ENCODE assay signal across 26 cellular contexts in genomic region chr3:2652416-2652815, GRCh38.
"Had no signal": no experiment of that assay in that cellular context is flagged by ENCODE, and none has a peak within 500 bp of the region (broad histone marks: within the 10 kb centered on the region; RNA-seq: fewer than 3 reads in every experiment).

No MANE protein-coding gene starts in this region.

- H3K9me3 ChIP-seq: testis, uterus had no signal

- H3K79me2 ChIP-seq: parathyroid adenoma had no signal

- H3K9ac ChIP-seq: parathyroid adenoma had no signal

- H3K27me3 ChIP-seq: heart left ventricle, spleen, testis, uterus had no signal

- H3K27ac ChIP-seq: heart left ventricle, parathyroid adenoma, spleen, testis, uterus had no signal

- H3K4me1 ChIP-seq: parathyroid adenoma, spleen, testis, uterus had no signal

- H3K4me3 Mint-ChIP-seq: activated CD4-positive, alpha-beta memory T cell treated with anti-CD3 and anti-CD28 coated beads for 36 hours; activated CD4-positive, alpha-beta T cell treated with anti-CD3 and anti-CD28 coated beads, Interleukin-2, amount 10 ng/mL, durations not matched to agents 24 days and 14 days; nephron progenitor cell had no signal

- H3K9me3 Mint-ChIP-seq: activated CD4-positive, alpha-beta memory T cell treated with anti-CD3 and anti-CD28 coated beads for 36 hours; activated CD4-positive, alpha-beta T cell treated with anti-CD3 and anti-CD28 coated beads, Interleukin-2, amount 10 ng/mL, durations not matched to agents 24 days and 14 days had no signal

- H2AFZ ChIP-seq: parathyroid adenoma had no signal

- DNase-seq: activated CD4-positive, alpha-beta memory T cell treated with anti-CD3 and anti-CD28 coated beads for 36 hours; activated CD4-positive, alpha-beta T cell treated with anti-CD3 and anti-CD28 coated beads, Interleukin-2, amount 10 ng/mL, durations not matched to agents 24 days and 14 days; activated CD4-positive, CD25-positive, alpha-beta regulatory T cell treated with anti-CD3 and anti-CD28 coated beads, Interleukin-2, amount 50 U/mL, for 72 hours; activated CD8-positive, alpha-beta memory T cell treated with anti-CD3 and anti-CD28 coated beads, Interleukin-2, amount 50 U/mL, for 4 hours; activated gamma-delta T cell treated with Interleukin-2 at 50 U/mL for 16 hours; activated naive CD4-positive, alpha-beta T cell treated with anti-CD3 and anti-CD28 coated beads, Interleukin-2, amount 50 U/mL, for 16 hours; activated T-cell treated with anti-CD3 and anti-CD28 coated beads, Interleukin-2, amount 50 U/mL, for 1 hour; amniotic stem cell; caudate nucleus; foreskin fibroblast; heart left ventricle; hypothalamus; islet precursor cell; left cardiac atrium; left ventricle myocardium superior; nephron progenitor cell; nucleus accumbens; right cardiac atrium; spleen; stimulated activated naive CD8-positive, alpha-beta T cell treated with anti-CD3 and anti-CD28 coated beads, Interleukin-15, Interleukin-2, amounts not matched to agents 100 U/mL and 50 U/mL, for 24 hours; T-helper 2 cell; testis; trophoblast cell; uterus had no signal

- H3K4me1 Mint-ChIP-seq: activated CD4-positive, alpha-beta T cell treated with anti-CD3 and anti-CD28 coated beads, Interleukin-2, amount 10 ng/mL, durations not matched to agents 24 days and 14 days; nephron progenitor cell had no signal

- H3K27ac Mint-ChIP-seq: activated CD4-positive, alpha-beta memory T cell treated with anti-CD3 and anti-CD28 coated beads for 36 hours; activated CD4-positive, alpha-beta T cell treated with anti-CD3 and anti-CD28 coated beads, Interleukin-2, amount 10 ng/mL, durations not matched to agents 24 days and 14 days; nephron progenitor cell had no signal

- ATAC-seq: esophagus mucosa; heart left ventricle; left cardiac atrium; left ventricle myocardium superior; right cardiac atrium; stimulated activated naive CD8-positive, alpha-beta T cell treated with anti-CD3 and anti-CD28 coated beads, Interleukin-15, Interleukin-2, amounts not matched to agents 100 U/mL and 50 U/mL, for 24 hours had no signal

- H3K36me3 ChIP-seq: heart left ventricle, spleen, uterus had no signal

- H3K36me3 Mint-ChIP-seq: activated CD4-positive, alpha-beta memory T cell treated with anti-CD3 and anti-CD28 coated beads for 36 hours had no signal

- H3K27me3 Mint-ChIP-seq: activated CD4-positive, alpha-beta memory T cell treated with anti-CD3 and anti-CD28 coated beads for 36 hours; activated CD4-positive, alpha-beta T cell treated with anti-CD3 and anti-CD28 coated beads, Interleukin-2, amount 10 ng/mL, durations not matched to agents 24 days and 14 days had no signal

- H3K4me3 ChIP-seq: heart left ventricle, spleen, testis, uterus had no signal
